ENCODE assay signal across 8 cellular contexts in genomic region chr3:71875461-71875947, GRCh38.
DNase-seq lines count a peak whose midpoint lies in the region; ATAC-seq and TF ChIP-seq lines count a peak whose summit lies in the region.

No MANE protein-coding gene starts in this region.

- peaks cover 12% of the 10 kb centered on the region for H3K27me3 Mint-ChIP-seq in chondrocyte (ENCODE audit: low read depth)

- DNase-seq in AML-193 (lab: John Stamatoyannopoulos, UW) (peak; percentile 63 to 71), NCI-H2227 (lab: John Stamatoyannopoulos, UW; ENCODE audit: unreplicated experiment) (peak; percentile 74), chondrocyte (ENCODE audit: low spot score) (no peak), left lobe of liver (ENCODE audit: low spot score) (peak; percentile 76)
- DNase-seq in activated CD4-positive, alpha-beta T cell treated with anti-CD3 and anti-CD28 coated beads for 48 hours: peak; percentile 87
- peak; percentile 70 to 73 for DNase-seq in stimulated activated CD4-positive, alpha-beta T cell treated with anti-CD3 and anti-CD28 coated beads, Interleukin-4, amount 100 ng/mL, for 4 hours

- H3K9me3 Mint-ChIP-seq in chondrocyte (ENCODE audit: low read depth): no peaks in the 10 kb centered on the region

- H3K4me1 Mint-ChIP-seq in chondrocyte (ENCODE audit: low read depth): no peaks in the 10 kb centered on the region

- peak; percentile 85 for ATAC-seq in GM18873 (IDR thresholded peaks at IDR 0.05; ENCODE audit: low FRiP score, unreplicated experiment)
- ATAC-seq in HG03097 (IDR thresholded peaks at IDR 0.05; ENCODE audit: low FRiP score, unreplicated experiment): peak; percentile 95
- ATAC-seq in left lobe of liver: peak; percentile 99

- H3K27ac Mint-ChIP-seq in chondrocyte (ENCODE audit: unreplicated experiment): no peak overlapping the region

- H3K4me3 Mint-ChIP-seq in chondrocyte (ENCODE audit: unreplicated experiment): no peak overlapping the region

- no peaks in the 10 kb centered on the region for H3K36me3 Mint-ChIP-seq in chondrocyte (ENCODE audit: low read depth)

- TF ChIP-seq CTCF in chondrocyte (IDR thresholded peaks at IDR 0.05): peak; percentile 94
